Comparison of ENCODE assay signal across 16 cellular contexts in the genomic region with DNA sequence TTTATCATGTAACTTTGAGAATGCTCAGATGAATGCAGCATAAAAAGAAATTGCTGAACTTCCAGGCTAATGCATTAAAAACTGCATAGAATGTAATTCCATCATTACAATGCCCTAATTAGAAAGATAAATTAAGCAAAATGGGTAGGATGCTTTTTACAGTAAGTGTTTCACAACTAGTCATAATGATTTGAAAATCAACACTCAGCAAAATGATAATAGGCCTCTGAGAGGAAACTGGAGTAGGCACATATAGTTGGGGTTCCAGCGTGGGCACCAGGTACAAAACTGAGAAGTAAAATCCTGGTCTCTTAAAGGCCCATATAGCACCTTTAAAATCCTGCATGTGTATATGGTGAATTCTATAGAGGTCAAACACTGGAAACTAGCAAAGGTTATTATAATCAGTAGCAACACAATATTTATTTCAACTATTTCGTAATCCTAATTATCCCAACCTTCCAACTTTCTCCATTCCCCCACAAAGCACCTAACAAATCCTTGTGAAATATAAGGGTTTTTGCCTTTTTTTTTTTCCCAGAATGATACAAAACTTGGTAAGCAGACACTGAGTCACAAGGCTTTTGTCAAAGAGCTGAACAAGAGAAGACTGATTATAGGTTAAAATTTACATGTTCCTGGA.
DNase-seq lines count a peak whose midpoint lies in the region; ATAC-seq and TF ChIP-seq lines count a peak whose summit lies in the region.
"Had no signal": no experiment of that assay in that cellular context is flagged by ENCODE, and none has a peak within 500 bp of the region (broad histone marks: within the 10 kb centered on the region; RNA-seq: fewer than 3 reads in every experiment).

No MANE protein-coding gene starts in this region.

- no peak for TF ChIP-seq RAD21 in IMR-90 (IDR thresholded peaks at IDR 0.05; ENCODE audit: low read length)

- TF ChIP-seq POLR2A in IMR-90 (IDR thresholded peaks at IDR 0.05; ENCODE audit: low read depth, low read length) = no peak

- POLR2A ChIA-PET in IMR-90 (lab: Charles Lee; ENCODE audit: unreplicated experiment) = interaction anchor here (0.7 kb wide), 1 partner anchor 16 kb away, joined by 7 read pairs; no protein-coding TSS in a partner anchor

- no peaks in the 10 kb centered on the region for H3K9me2 ChIP-seq in GM23338 (ENCODE audit: insufficient read depth)

- H3K79me1 ChIP-seq in IMR-90 (ENCODE audit: low read depth in 1 of 2, low read length in 2 of 2) = no peaks in the 10 kb centered on the region

- H2AFZ ChIP-seq in GM23338 (no peak overlapping the region), IMR-90 (replicated peaks; ENCODE audit: low read length, poor library complexity) (no peak overlapping the region)

- no peak overlapping the region for H2BK20ac ChIP-seq in IMR-90 (ENCODE audit: low read depth, low read length)

- H3K36me3 ChIP-seq in GM23338 (ENCODE audit: insufficient read depth) = no peaks in the 10 kb centered on the region
- no peaks in the 10 kb centered on the region for H3K36me3 ChIP-seq in IMR-90 (ENCODE audit: control insufficient read depth, insufficient read depth, low read length)

- intact Hi-C loops in IMR-90 (cut with micrococcal nuclease) = loop anchor here (10.0 kb wide), 2 partner anchors 200 to 240 kb away; a partner anchor contains a TSS

- H2BK120ac ChIP-seq in IMR-90 (ENCODE audit: low read depth, low read length) = no peak overlapping the region

- H3K23ac ChIP-seq in IMR-90 (ENCODE audit: low read depth, low read length) = no peak overlapping the region

- no peaks in the 10 kb centered on the region for H3K4me1 Mint-ChIP-seq in activated naive CD4-positive, alpha-beta T cell treated with anti-CD3 and anti-CD28 coated beads, Interleukin-2, amount 50 U/mL, for 24 hours
- H3K4me1 Mint-ChIP-seq in GM23338 = peaks cover 51% of the 10 kb centered on the region
- H3K4me1 Mint-ChIP-seq in activated T-cell treated with anti-CD3 and anti-CD28 coated beads, Interleukin-2, amount 50 U/mL, for 4 hours (ENCODE audit: low read depth) = peaks cover 1% of the 10 kb centered on the region
- H3K4me1 Mint-ChIP-seq: B cell; CD4-positive, alpha-beta memory T cell had no signal

- no TSS peak for BruUV-seq in IMR-90 (replicated peaks; lab: Mats Ljungman, UMichigan)

- no peak overlapping the region for H4K8ac ChIP-seq in IMR-90 (ENCODE audit: low read depth in 2 of 2, low read length in 2 of 2)

- no peak overlapping the region for H4K5ac ChIP-seq in IMR-90 (ENCODE audit: low read depth, low read length)

- no peak overlapping the region for H2AK9ac ChIP-seq in IMR-90 (replicated peaks; ENCODE audit: low read depth, low read length, poor library complexity)

- H2BK5ac ChIP-seq in IMR-90 (ENCODE audit: low read depth, low read length, poor library complexity, severe bottlenecking) = no peak overlapping the region

- H3K27me3 ChIP-seq in GM23338 (ENCODE audit: insufficient read depth) (no peaks in the 10 kb centered on the region), IMR-90 (ENCODE audit: control insufficient read depth, insufficient read depth, low read length) (peaks cover 10% of the 10 kb centered on the region)

- no peaks in the 10 kb centered on the region for H3K9me3 ChIP-seq in IMR-90 (ENCODE audit: control insufficient read depth, insufficient read depth, low read length)

- peaks cover 3% of the 10 kb centered on the region; the same call in 1 of the 2 replicates for H3K79me2 ChIP-seq in GM23338 (replicated peaks; ENCODE audit: insufficient read depth)

- CTCF ChIA-PET in IMR-90 (lab: Yijun Ruan, JAX) = interaction anchor here (0.9 kb wide), 2 partner anchors 78 to 96 kb away, joined by 3 to 5 read pairs; no protein-coding TSS in a partner anchor

- DNase-seq in activated naive CD4-positive, alpha-beta T cell (lab: John Stamatoyannopoulos, UW) = no peak
- DNase-seq in GM23338 (ENCODE audit: low spot score) (no peak), IMR-90 (no peak), astrocyte of the hippocampus (ENCODE audit: low read depth, low spot score) (peak; percentile 19)
- DNase-seq in activated T-cell treated with anti-CD3 and anti-CD28 coated beads, Interleukin-2, amount 50 U/mL, for 4 hours = no peak
- DNase-seq: C1 segment of cervical spinal cord; CD4-positive, alpha-beta memory T cell; DMS153; DMS79 treated with DMSO at 0.1 percent for 48 hours; EL; H7; KBM-7 had no signal

- H3K4me3 Mint-ChIP-seq in activated naive CD4-positive, alpha-beta T cell treated with anti-CD3 and anti-CD28 coated beads, Interleukin-2, amount 50 U/mL, for 24 hours = no peak overlapping the region
- H3K4me3 Mint-ChIP-seq in GM23338 = no peak overlapping the region
- H3K4me3 Mint-ChIP-seq in activated T-cell treated with anti-CD3 and anti-CD28 coated beads, Interleukin-2, amount 50 U/mL, for 4 hours = no peak overlapping the region
- H3K4me3 Mint-ChIP-seq: B cell; CD4-positive, alpha-beta memory T cell had no signal

- no peaks in the 10 kb centered on the region for H4K20me1 ChIP-seq in GM23338 (replicated peaks; ENCODE audit: insufficient read depth)
- H4K20me1 ChIP-seq in IMR-90 (ENCODE audit: insufficient read depth, low read length) = no peaks in the 10 kb centered on the region

- ATAC-seq in GM23338 (no peak), IMR-90 (ENCODE audit: low read depth) (no peak), HG03175 (IDR thresholded peaks at IDR 0.05; ENCODE audit: unreplicated experiment) (no peak), GM19463 (IDR thresholded peaks at IDR 0.05; ENCODE audit: unreplicated experiment) (no peak)
- ATAC-seq in activated T-cell treated with anti-CD3 and anti-CD28 coated beads, Interleukin-2, amount 50 U/mL, for 4 hours = no peak

- H3F3A ChIP-seq in GM23338 (replicated peaks; ENCODE audit: low read depth) = 0 out of 2 replicates have a peak, but pooled peaks cover 5% of the 10 kb centered on the region

- H3K36me3 Mint-ChIP-seq in activated naive CD4-positive, alpha-beta T cell treated with anti-CD3 and anti-CD28 coated beads, Interleukin-2, amount 50 U/mL, for 24 hours = no peaks in the 10 kb centered on the region
- no peaks in the 10 kb centered on the region for H3K36me3 Mint-ChIP-seq in GM23338 (ENCODE audit: low read depth)
- no peaks in the 10 kb centered on the region for H3K36me3 Mint-ChIP-seq in activated T-cell treated with anti-CD3 and anti-CD28 coated beads, Interleukin-2, amount 50 U/mL, for 4 hours (ENCODE audit: insufficient read depth)
- H3K36me3 Mint-ChIP-seq: CD4-positive, alpha-beta memory T cell had no signal

- H3K4me2 ChIP-seq in GM23338 = peak overlapping the region; percentile 16; the same call in 1 of the 2 replicates
- H3K4me2 ChIP-seq in IMR-90 (ENCODE audit: low read depth, low read length) = no peak overlapping the region

- H2AK5ac ChIP-seq in IMR-90 (ENCODE audit: low read depth, low read length) = no peak overlapping the region

- no peaks in the 10 kb centered on the region for H3K9me1 ChIP-seq in IMR-90 (ENCODE audit: insufficient read depth, low read length)

- peaks cover 6% of the 10 kb centered on the region for H3K27me3 Mint-ChIP-seq in activated naive CD4-positive, alpha-beta T cell treated with anti-CD3 and anti-CD28 coated beads, Interleukin-2, amount 50 U/mL, for 24 hours
- peaks cover 5% of the 10 kb centered on the region for H3K27me3 Mint-ChIP-seq in GM23338 (ENCODE audit: insufficient read depth, low read depth, poor library complexity)
- peaks cover 5% of the 10 kb centered on the region for H3K27me3 Mint-ChIP-seq in activated T-cell treated with anti-CD3 and anti-CD28 coated beads, Interleukin-2, amount 50 U/mL, for 4 hours (ENCODE audit: low read depth)
- H3K27me3 Mint-ChIP-seq: B cell had no signal

- TF ChIP-seq CTCF in GM23338 (conservative IDR thresholded peaks at IDR 0.05; ENCODE audit: low read depth in 2 of 2) = no peak
- TF ChIP-seq CTCF in IMR-90 (conservative IDR thresholded peaks at IDR 0.05; ENCODE audit: low read depth, low read length) = no peak

- H4K91ac ChIP-seq in IMR-90 (ENCODE audit: insufficient read depth, low read depth, low read length) = no peak overlapping the region

- H3K9ac ChIP-seq in IMR-90 (ENCODE audit: low read depth, low read length) = no peak overlapping the region

- no peak overlapping the region for H3K56ac ChIP-seq in IMR-90 (ENCODE audit: extremely low read depth, insufficient read depth, low read length)

- no peak overlapping the region for H3K14ac ChIP-seq in IMR-90 (replicated peaks; ENCODE audit: low read depth, low read length)

- H3K4ac ChIP-seq in IMR-90 (ENCODE audit: low read depth, low read length) = no peak overlapping the region

- H3K4me3 ChIP-seq in GM23338 (no peak overlapping the region), IMR-90 (ENCODE audit: insufficient read depth, low read depth, low read length) (no peak overlapping the region)

- no peak overlapping the region for H3K18ac ChIP-seq in IMR-90 (ENCODE audit: low read depth, low read length)

- in situ Hi-C loops in IMR-90 (cut with MboI; ENCODE audit: low sequenced_read_pairs) = loop anchor here (5.0 kb wide), 1 partner anchor 97 kb away; no protein-coding TSS in a partner anchor

- peak overlapping the region; percentile 46 for H3K27ac Mint-ChIP-seq in activated naive CD4-positive, alpha-beta T cell treated with anti-CD3 and anti-CD28 coated beads, Interleukin-2, amount 50 U/mL, for 24 hours
- no peak overlapping the region for H3K27ac Mint-ChIP-seq in GM23338
- H3K27ac Mint-ChIP-seq: B cell; CD4-positive, alpha-beta memory T cell had no signal

- H3K27ac ChIP-seq in GM23338 (ENCODE audit: low read depth) (no peak overlapping the region; the same call in 1 of the 2 replicates), IMR-90 (ENCODE audit: insufficient read depth, low read length) (no peak overlapping the region)

- no peaks in the 10 kb centered on the region for H3K9me3 Mint-ChIP-seq in activated naive CD4-positive, alpha-beta T cell treated with anti-CD3 and anti-CD28 coated beads, Interleukin-2, amount 50 U/mL, for 24 hours
- H3K9me3 Mint-ChIP-seq in GM23338 = no peaks in the 10 kb centered on the region
- no peaks in the 10 kb centered on the region for H3K9me3 Mint-ChIP-seq in activated T-cell treated with anti-CD3 and anti-CD28 coated beads, Interleukin-2, amount 50 U/mL, for 4 hours
- H3K9me3 Mint-ChIP-seq: CD4-positive, alpha-beta memory T cell had no signal

- no peak overlapping the region for H2BK15ac ChIP-seq in IMR-90 (ENCODE audit: low read depth, low read length)

- H3K4me1 ChIP-seq in GM23338 (ENCODE audit: insufficient read depth) (peaks cover 51% of the 10 kb centered on the region), IMR-90 (ENCODE audit: control insufficient read depth, insufficient read depth, low read length) (0 out of 2 replicates have a peak, but pooled peaks cover 2% of the 10 kb centered on the region)

- dilution Hi-C loops in IMR-90 (cut with HindIII; ENCODE audit: low sequenced_read_pairs, unreplicated experiment) = no loop called here

- 100% methylated on average over 1 of the region's 2 CpGs; no CpG with 5 or more reads in 1 of the 2 experiments for WGBS in IMR-90 (ENCODE audit: extremely low coverage in 2 of 2, insufficient read length in 1 of 2), 2 experiments

TF ChIP-seq in IMR-90, 13 proteins besides CTCF, POLR2A, EP300 and RAD21:
- TF ChIP-seq SMC3 (IDR thresholded peaks at IDR 0.05; ENCODE audit: low read depth, low read length) (no peak), MAFK (IDR thresholded peaks at IDR 0.05; ENCODE audit: low read depth, low read length) (peak; percentile 30; the same call in 1 of the 2 replicates), BHLHE40 (IDR thresholded peaks at IDR 0.05; ENCODE audit: low read depth, low read length) (no peak), CEBPB (IDR thresholded peaks at IDR 0.05; ENCODE audit: low read depth, low read length) (peak; percentile 78)
